Comparison of ENCODE assay signal across 26 cellular contexts in genomic region chr3:183324083-183324482, GRCh38.
A peak's percentile ranks its signal among the peaks of the same experiment; 100 is the strongest.
DNase-seq lines count a peak whose midpoint lies in the region; ATAC-seq and TF ChIP-seq lines count a peak whose summit lies in the region.
"Had no signal": no experiment of that assay in that cellular context is flagged by ENCODE, and none has a peak within 500 bp of the region (broad histone marks: within the 10 kb centered on the region; RNA-seq: fewer than 3 reads in every experiment).

No MANE protein-coding gene starts in this region.

- in situ Hi-C loops in brain microvascular endothelial cell (cut with HindIII; ENCODE audit: low pct_ligation_motif_present, low sequenced_read_pairs): no loop called here
- in situ Hi-C loops in G401 (cut with HindIII; ENCODE audit: low sequenced_read_pairs): no loop called here

- H3K36me3 ChIP-seq in breast epithelium: no peaks in the 10 kb centered on the region
- H3K36me3 ChIP-seq in brain microvascular endothelial cell (replicated peaks): no peaks in the 10 kb centered on the region
- no peaks in the 10 kb centered on the region for H3K36me3 ChIP-seq in CD8-positive, alpha-beta T cell (ENCODE audit: insufficient read depth, low read length)
- H3K36me3 ChIP-seq: BE2C, gastroesophageal sphincter, neutrophil, SJSA1, thoracic aorta, WERI-Rb-1 had no signal

- H3K4me3 Mint-ChIP-seq in MCF 10A (ENCODE audit: unreplicated experiment): peak overlapping the region; percentile 45
- no peak overlapping the region for H3K4me3 Mint-ChIP-seq in CD8-positive, alpha-beta T cell
- H3K4me3 Mint-ChIP-seq: activated CD4-positive, alpha-beta T cell treated with anti-CD3 and anti-CD28 coated beads, Interleukin-2, amount 10 ng/mL, durations not matched to agents 7 days and 5 days; activated naive CD8-positive, alpha-beta T cell; stimulated activated memory B cell treated with anti-CD40 and anti-IgM and Interleukin-4, amounts not matched to agents 10 μg/mL and 1 μg/mL and 100 μg/mL, for 72 hours had no signal

- H3K9me3 ChIP-seq in breast epithelium: no peaks in the 10 kb centered on the region
- no peaks in the 10 kb centered on the region for H3K9me3 ChIP-seq in CD8-positive, alpha-beta T cell (ENCODE audit: low read length)
- H3K9me3 ChIP-seq: BE2C, body of pancreas, gastroesophageal sphincter, neutrophil, SJSA1, thoracic aorta had no signal

- H3K27me3 ChIP-seq in breast epithelium: no peaks in the 10 kb centered on the region
- no peaks in the 10 kb centered on the region for H3K27me3 ChIP-seq in brain microvascular endothelial cell (replicated peaks)
- no peaks in the 10 kb centered on the region for H3K27me3 ChIP-seq in CD8-positive, alpha-beta T cell (ENCODE audit: insufficient read depth, low read length)
- H3K27me3 ChIP-seq: BE2C, body of pancreas, gastroesophageal sphincter, neutrophil, SJSA1 had no signal

- no peaks in the 10 kb centered on the region for H3K4me1 ChIP-seq in breast epithelium
- H3K4me1 ChIP-seq in CD8-positive, alpha-beta T cell (ENCODE audit: insufficient read depth, low read length): peaks cover 8% of the 10 kb centered on the region
- H3K4me1 ChIP-seq: BE2C, gastroesophageal sphincter had no signal

- H3K4me3 ChIP-seq in breast epithelium: no peak overlapping the region
- H3K4me3 ChIP-seq in brain microvascular endothelial cell (ENCODE audit: low read depth, low read length): no peak overlapping the region
- no peak overlapping the region for H3K4me3 ChIP-seq in fibroblast of mammary gland (ENCODE audit: control insufficient read depth, low read depth, low read length)
- H3K4me3 ChIP-seq in CD8-positive, alpha-beta T cell (ENCODE audit: low read depth, low read length): no peak overlapping the region
- H3K4me3 ChIP-seq: body of pancreas, gastroesophageal sphincter, SJSA1, thoracic aorta had no signal

- H3K36me3 Mint-ChIP-seq in MCF 10A (ENCODE audit: insufficient read depth, unreplicated experiment): peaks cover 6% of the 10 kb centered on the region
- H3K36me3 Mint-ChIP-seq in CD8-positive, alpha-beta T cell: peaks cover 2% of the 10 kb centered on the region

- H3K27me3 Mint-ChIP-seq in MCF 10A (ENCODE audit: insufficient read depth, unreplicated experiment): no peaks in the 10 kb centered on the region
- H3K27me3 Mint-ChIP-seq in CD8-positive, alpha-beta T cell (ENCODE audit: low read depth): no peaks in the 10 kb centered on the region
- H3K27me3 Mint-ChIP-seq: activated CD4-positive, alpha-beta T cell treated with anti-CD3 and anti-CD28 coated beads, Interleukin-2, amount 10 ng/mL, durations not matched to agents 7 days and 5 days; activated naive CD8-positive, alpha-beta T cell had no signal

- peaks cover 40% of the 10 kb centered on the region for H3K4me1 Mint-ChIP-seq in MCF 10A (ENCODE audit: insufficient read depth, unreplicated experiment)
- peaks cover 6% of the 10 kb centered on the region for H3K4me1 Mint-ChIP-seq in CD8-positive, alpha-beta T cell (ENCODE audit: low read depth)
- H3K4me1 Mint-ChIP-seq: stimulated activated memory B cell treated with anti-CD40 and anti-IgM and Interleukin-4, amounts not matched to agents 10 μg/mL and 1 μg/mL and 100 μg/mL, for 72 hours had no signal

- peak; percentile 90 for DNase-seq in MCF 10A (ENCODE audit: unreplicated experiment)
- no peak for DNase-seq in breast epithelium (ENCODE audit: low spot score in 2 of 2)
- peak; percentile 32 for DNase-seq in brain microvascular endothelial cell
- peak; percentile 85 for DNase-seq in fibroblast of mammary gland (ENCODE audit: low read depth)
- no peak for DNase-seq in activated CD4-positive, alpha-beta T cell treated with anti-CD3 and anti-CD28 coated beads, Interleukin-2, amount 50 U/mL, for 4 hours
- DNase-seq in G401 (ENCODE audit: low spot score): no peak
- no peak for DNase-seq in activated gamma-delta T cell (lab: John Stamatoyannopoulos, UW)
- no peak for DNase-seq in CD8-positive, alpha-beta T cell
- DNase-seq: activated CD4-positive, alpha-beta T cell treated with anti-CD3 and anti-CD28 coated beads, Interleukin-2, amount 10 ng/mL, durations not matched to agents 7 days and 5 days; BE2C; body of pancreas; cortex of kidney; DMS79; kidney; NCI-H1092 treated with DMSO at 0.1 percent for 48 hours; NCI-H2081; NCI-H446; small intestine; stimulated activated CD4-positive, alpha-beta T cell treated with anti-CD3 and anti-CD28 coated beads, Interleukin-2, amount 100 ng/mL, for 24 hours; WERI-Rb-1 had no signal

- H3K9me3 Mint-ChIP-seq in MCF 10A (ENCODE audit: unreplicated experiment): no peaks in the 10 kb centered on the region
- no peaks in the 10 kb centered on the region for H3K9me3 Mint-ChIP-seq in CD8-positive, alpha-beta T cell
- H3K9me3 Mint-ChIP-seq: activated CD4-positive, alpha-beta T cell treated with anti-CD3 and anti-CD28 coated beads, Interleukin-2, amount 10 ng/mL, durations not matched to agents 7 days and 5 days; stimulated activated memory B cell treated with anti-CD40 and anti-IgM and Interleukin-4, amounts not matched to agents 10 μg/mL and 1 μg/mL and 100 μg/mL, for 72 hours had no signal

- intact Hi-C loops in MCF 10A (cut with micrococcal nuclease): loop anchor here (1.0 to 10.0 kb wide), 2 partner anchors 46 to 69 kb away; partner anchors contain the start of gene B3GNT5
- intact Hi-C loops in breast epithelium (cut with DNase I; ENCODE audit: low total_unique reads): no loop called here
- intact Hi-C loops in CD8-positive, alpha-beta T cell (cut with DNase I, micrococcal nuclease): loop anchor here in 1 of 2 experiments (5.0 kb wide), 1 partner anchor 33 kb away; no protein-coding TSS in a partner anchor

- POLR2A ChIA-PET in MCF 10A (lab: Yijun Ruan, JAX): interaction anchor here (0.8 to 4.7 kb wide), 14 partner anchors 8 to 71 kb away, joined by 3 to 26 read pairs (median 4); partner anchors contain the start of gene B3GNT5
- POLR2A ChIA-PET in CD8-positive, alpha-beta T cell (lab: Charles Lee): interaction anchor here (0.6 kb wide), 1 partner anchor 40 kb away, joined by 3 read pairs; no protein-coding TSS in a partner anchor

- TF ChIP-seq POLR2A in breast epithelium (IDR thresholded peaks at IDR 0.05): no peak

- CTCF ChIA-PET in MCF 10A (lab: Yijun Ruan, JAX): interaction anchor here (0.6 to 1.5 kb wide), 5 partner anchors 12 to 139 kb away, joined by 3 to 4 read pairs (median 4); no protein-coding TSS in a partner anchor
- CTCF ChIA-PET in CD8-positive, alpha-beta T cell (lab: Charles Lee): no interaction called here

- BruUV-seq in MCF 10A (replicated peaks; lab: Mats Ljungman, UMichigan): no TSS peak

- no peak for ATAC-seq in CD8-positive, alpha-beta T cell
- ATAC-seq: body of pancreas; gastroesophageal sphincter; stimulated activated memory B cell treated with anti-CD40 and anti-IgM and Interleukin-4, amounts not matched to agents 10 μg/mL and 1 μg/mL and 100 μg/mL, for 72 hours had no signal

- H3K27ac ChIP-seq in breast epithelium (no peak overlapping the region), brain microvascular endothelial cell (no peak overlapping the region)
- no peak overlapping the region for H3K27ac ChIP-seq in CD8-positive, alpha-beta T cell (ENCODE audit: low read depth, low read length)
- H3K27ac ChIP-seq: body of pancreas, gastroesophageal sphincter, neutrophil, SJSA1, thoracic aorta, WERI-Rb-1 had no signal

- TF ChIP-seq CTCF in MCF 10A (IDR thresholded peaks at IDR 0.05; ENCODE audit: unreplicated experiment) (no peak), breast epithelium (IDR thresholded peaks at IDR 0.05) (no peak), brain microvascular endothelial cell (IDR thresholded peaks at IDR 0.05; ENCODE audit: low read depth, low read length, missing control alignments) (no peak), fibroblast of mammary gland (conservative IDR thresholded peaks at IDR 0.05; ENCODE audit: control insufficient read depth, insufficient read depth, low read depth, low read length) (no peak)
- no peak for TF ChIP-seq CTCF in CD8-positive, alpha-beta T cell (IDR thresholded peaks at IDR 0.05)

- peak overlapping the region; percentile 52 for H3K27ac Mint-ChIP-seq in MCF 10A (ENCODE audit: low read depth, unreplicated experiment)
- H3K27ac Mint-ChIP-seq in CD8-positive, alpha-beta T cell: no peak overlapping the region
- H3K27ac Mint-ChIP-seq: activated CD4-positive, alpha-beta T cell treated with anti-CD3 and anti-CD28 coated beads, Interleukin-2, amount 10 ng/mL, durations not matched to agents 7 days and 5 days; activated naive CD8-positive, alpha-beta T cell; stimulated activated memory B cell treated with anti-CD40 and anti-IgM and Interleukin-4, amounts not matched to agents 10 μg/mL and 1 μg/mL and 100 μg/mL, for 72 hours had no signal

Comparison
In these comparisons a context has a peak if more than half of its experiments do, and no peak if none do; other contexts are left out.
1. DNase-seq: peak in MCF 10A (single experiment), brain microvascular endothelial cell (single experiment) and fibroblast of mammary gland (single experiment); none in breast epithelium (0 of 2), activated CD4-positive, alpha-beta T cell treated with anti-CD3 and anti-CD28 coated beads, Interleukin-2, amount 50 U/mL, for 4 hours (0 of 2), G401 (single experiment), activated gamma-delta T cell (single experiment) and CD8-positive, alpha-beta T cell (0 of 7).